ENCODE assay signal across 8 cellular contexts in genomic region chr12:56836800-56837663, GRCh38.
A peak's percentile ranks its signal among the peaks of the same experiment; 100 is the strongest.
DNase-seq lines count a peak whose midpoint lies in the region; ATAC-seq, FAIRE-seq and TF ChIP-seq lines count a peak whose summit lies in the region.

No MANE protein-coding gene starts in this region.

- no peaks in the 10 kb centered on the region for H3K36me3 Mint-ChIP-seq in GM23338 (ENCODE audit: low read depth)

- POLR2A ChIA-PET in RWPE1 (lab: Yijun Ruan, JAX; ENCODE audit: low non-redundant PET), result no interaction called here

- H3K79me2 ChIP-seq in GM23338 (replicated peaks; ENCODE audit: insufficient read depth), result no peaks in the 10 kb centered on the region

- DNase-seq in GM23338 (ENCODE audit: low spot score), result no peak
- DNase-seq in RWPE1 (ENCODE audit: low spot score), result peak; percentile 55
- peak; percentile 95 for DNase-seq in bronchial epithelial cell (ENCODE audit: low read depth)
- peak; percentile 19 to 23 for DNase-seq in stimulated activated CD4-positive, alpha-beta T cell treated with anti-CD3 and anti-CD28 coated beads, Interleukin-2, amount 100 ng/mL, for 48 hours
- DNase-seq in GM13977 (ENCODE audit: low spot score), result no peak
- DNase-seq in NCI-H510A (lab: John Stamatoyannopoulos, UW), result no peak
- no peak for DNase-seq in NCI-H1930 (lab: John Stamatoyannopoulos, UW)

- no peaks in the 10 kb centered on the region for H3K9me2 ChIP-seq in GM23338 (ENCODE audit: insufficient read depth)

- H3K27me3 ChIP-seq in GM23338 (ENCODE audit: insufficient read depth), result no peaks in the 10 kb centered on the region
- no peaks in the 10 kb centered on the region for H3K27me3 ChIP-seq in bronchial epithelial cell (ENCODE audit: control insufficient read depth, insufficient read depth, low read length)

- H3F3A ChIP-seq in GM23338 (replicated peaks; ENCODE audit: low read depth), result no peaks in the 10 kb centered on the region

- no peak overlapping the region for H3K4me3 Mint-ChIP-seq in GM23338

- CTCF ChIA-PET in RWPE1 (lab: Yijun Ruan, JAX), result interaction anchor here (1.4 kb wide), 1 partner anchor 151 kb away, joined by 3 read pairs; no protein-coding TSS in a partner anchor

- FAIRE-seq in bronchial epithelial cell (lab: Jason Lieb, UNC), result peak; percentile 43

- H3K27ac Mint-ChIP-seq in GM23338, result no peak overlapping the region

- no peak overlapping the region for H3K4me2 ChIP-seq in GM23338

- H3K36me3 ChIP-seq in GM23338 (ENCODE audit: insufficient read depth) (no peaks in the 10 kb centered on the region), bronchial epithelial cell (ENCODE audit: control insufficient read depth, insufficient read depth, low read length) (no peaks in the 10 kb centered on the region)

- no peaks in the 10 kb centered on the region for H4K20me1 ChIP-seq in GM23338 (replicated peaks; ENCODE audit: insufficient read depth)

- no peak overlapping the region for H3K27ac ChIP-seq in GM23338 (ENCODE audit: low read depth)
- H3K27ac ChIP-seq in RWPE1, result peak overlapping the region; percentile 62; the same call in 1 of the 2 replicates

- no peaks in the 10 kb centered on the region for H3K4me1 Mint-ChIP-seq in GM23338

- in situ Hi-C loops in GM13977 (cut with MboI; ENCODE audit: low pct_unique_long_range_greater_than_20kb, low sequenced_read_pairs, unreplicated experiment), result no loop called here

- TF ChIP-seq CTCF in GM23338 (conservative IDR thresholded peaks at IDR 0.05; ENCODE audit: low read depth in 2 of 2) (no peak), RWPE1 (conservative IDR thresholded peaks at IDR 0.05; ENCODE audit: low read depth) (no peak), bronchial epithelial cell (IDR thresholded peaks at IDR 0.05; ENCODE audit: insufficient read depth, low read length, severe bottlenecking) (no peak), GM13977 (IDR thresholded peaks at IDR 0.05; ENCODE audit: extremely low read depth, insufficient read depth, missing control alignments) (no peak)

- peak overlapping the region; percentile 35; the same call in 1 of the 2 replicates for H2AFZ ChIP-seq in GM23338

- no peaks in the 10 kb centered on the region for H3K4me1 ChIP-seq in GM23338 (ENCODE audit: insufficient read depth)

- ATAC-seq in GM23338 (no peak), GM21423 (IDR thresholded peaks at IDR 0.05; ENCODE audit: unreplicated experiment) (no peak)

- H3K4me3 ChIP-seq in GM23338 (no peak overlapping the region), bronchial epithelial cell (ENCODE audit: low read depth, low read length) (no peak overlapping the region)

- H3K27me3 Mint-ChIP-seq in GM23338 (ENCODE audit: insufficient read depth, low read depth, poor library complexity), result peaks cover 4% of the 10 kb centered on the region

- no peaks in the 10 kb centered on the region for H3K9me3 Mint-ChIP-seq in GM23338

TF ChIP-seq in GM23338, 12 proteins besides CTCF, POLR2A, EP300 and RAD21:
- TF ChIP-seq STAT1 (IDR thresholded peaks at IDR 0.05; ENCODE audit: unreplicated experiment) (no peak), POLR2AphosphoS5 (IDR thresholded peaks at IDR 0.05; ENCODE audit: low read depth) (no peak), CREB1 (CRISPR knock-in tag; IDR thresholded peaks at IDR 0.05; ENCODE audit: low read depth) (no peak)
- TF ChIP-seq, protein P1, sequence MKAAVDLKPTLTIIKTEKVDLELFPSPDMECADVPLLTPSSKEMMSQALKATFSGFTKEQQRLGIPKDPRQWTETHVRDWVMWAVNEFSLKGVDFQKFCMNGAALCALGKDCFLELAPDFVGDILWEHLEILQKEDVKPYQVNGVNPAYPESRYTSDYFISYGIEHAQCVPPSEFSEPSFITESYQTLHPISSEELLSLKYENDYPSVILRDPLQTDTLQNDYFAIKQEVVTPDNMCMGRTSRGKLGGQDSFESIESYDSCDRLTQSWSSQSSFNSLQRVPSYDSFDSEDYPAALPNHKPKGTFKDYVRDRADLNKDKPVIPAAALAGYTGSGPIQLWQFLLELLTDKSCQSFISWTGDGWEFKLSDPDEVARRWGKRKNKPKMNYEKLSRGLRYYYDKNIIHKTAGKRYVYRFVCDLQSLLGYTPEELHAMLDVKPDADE (IDR thresholded peaks at IDR 0.05), result no peak
- TF ChIP-seq, protein P2, sequence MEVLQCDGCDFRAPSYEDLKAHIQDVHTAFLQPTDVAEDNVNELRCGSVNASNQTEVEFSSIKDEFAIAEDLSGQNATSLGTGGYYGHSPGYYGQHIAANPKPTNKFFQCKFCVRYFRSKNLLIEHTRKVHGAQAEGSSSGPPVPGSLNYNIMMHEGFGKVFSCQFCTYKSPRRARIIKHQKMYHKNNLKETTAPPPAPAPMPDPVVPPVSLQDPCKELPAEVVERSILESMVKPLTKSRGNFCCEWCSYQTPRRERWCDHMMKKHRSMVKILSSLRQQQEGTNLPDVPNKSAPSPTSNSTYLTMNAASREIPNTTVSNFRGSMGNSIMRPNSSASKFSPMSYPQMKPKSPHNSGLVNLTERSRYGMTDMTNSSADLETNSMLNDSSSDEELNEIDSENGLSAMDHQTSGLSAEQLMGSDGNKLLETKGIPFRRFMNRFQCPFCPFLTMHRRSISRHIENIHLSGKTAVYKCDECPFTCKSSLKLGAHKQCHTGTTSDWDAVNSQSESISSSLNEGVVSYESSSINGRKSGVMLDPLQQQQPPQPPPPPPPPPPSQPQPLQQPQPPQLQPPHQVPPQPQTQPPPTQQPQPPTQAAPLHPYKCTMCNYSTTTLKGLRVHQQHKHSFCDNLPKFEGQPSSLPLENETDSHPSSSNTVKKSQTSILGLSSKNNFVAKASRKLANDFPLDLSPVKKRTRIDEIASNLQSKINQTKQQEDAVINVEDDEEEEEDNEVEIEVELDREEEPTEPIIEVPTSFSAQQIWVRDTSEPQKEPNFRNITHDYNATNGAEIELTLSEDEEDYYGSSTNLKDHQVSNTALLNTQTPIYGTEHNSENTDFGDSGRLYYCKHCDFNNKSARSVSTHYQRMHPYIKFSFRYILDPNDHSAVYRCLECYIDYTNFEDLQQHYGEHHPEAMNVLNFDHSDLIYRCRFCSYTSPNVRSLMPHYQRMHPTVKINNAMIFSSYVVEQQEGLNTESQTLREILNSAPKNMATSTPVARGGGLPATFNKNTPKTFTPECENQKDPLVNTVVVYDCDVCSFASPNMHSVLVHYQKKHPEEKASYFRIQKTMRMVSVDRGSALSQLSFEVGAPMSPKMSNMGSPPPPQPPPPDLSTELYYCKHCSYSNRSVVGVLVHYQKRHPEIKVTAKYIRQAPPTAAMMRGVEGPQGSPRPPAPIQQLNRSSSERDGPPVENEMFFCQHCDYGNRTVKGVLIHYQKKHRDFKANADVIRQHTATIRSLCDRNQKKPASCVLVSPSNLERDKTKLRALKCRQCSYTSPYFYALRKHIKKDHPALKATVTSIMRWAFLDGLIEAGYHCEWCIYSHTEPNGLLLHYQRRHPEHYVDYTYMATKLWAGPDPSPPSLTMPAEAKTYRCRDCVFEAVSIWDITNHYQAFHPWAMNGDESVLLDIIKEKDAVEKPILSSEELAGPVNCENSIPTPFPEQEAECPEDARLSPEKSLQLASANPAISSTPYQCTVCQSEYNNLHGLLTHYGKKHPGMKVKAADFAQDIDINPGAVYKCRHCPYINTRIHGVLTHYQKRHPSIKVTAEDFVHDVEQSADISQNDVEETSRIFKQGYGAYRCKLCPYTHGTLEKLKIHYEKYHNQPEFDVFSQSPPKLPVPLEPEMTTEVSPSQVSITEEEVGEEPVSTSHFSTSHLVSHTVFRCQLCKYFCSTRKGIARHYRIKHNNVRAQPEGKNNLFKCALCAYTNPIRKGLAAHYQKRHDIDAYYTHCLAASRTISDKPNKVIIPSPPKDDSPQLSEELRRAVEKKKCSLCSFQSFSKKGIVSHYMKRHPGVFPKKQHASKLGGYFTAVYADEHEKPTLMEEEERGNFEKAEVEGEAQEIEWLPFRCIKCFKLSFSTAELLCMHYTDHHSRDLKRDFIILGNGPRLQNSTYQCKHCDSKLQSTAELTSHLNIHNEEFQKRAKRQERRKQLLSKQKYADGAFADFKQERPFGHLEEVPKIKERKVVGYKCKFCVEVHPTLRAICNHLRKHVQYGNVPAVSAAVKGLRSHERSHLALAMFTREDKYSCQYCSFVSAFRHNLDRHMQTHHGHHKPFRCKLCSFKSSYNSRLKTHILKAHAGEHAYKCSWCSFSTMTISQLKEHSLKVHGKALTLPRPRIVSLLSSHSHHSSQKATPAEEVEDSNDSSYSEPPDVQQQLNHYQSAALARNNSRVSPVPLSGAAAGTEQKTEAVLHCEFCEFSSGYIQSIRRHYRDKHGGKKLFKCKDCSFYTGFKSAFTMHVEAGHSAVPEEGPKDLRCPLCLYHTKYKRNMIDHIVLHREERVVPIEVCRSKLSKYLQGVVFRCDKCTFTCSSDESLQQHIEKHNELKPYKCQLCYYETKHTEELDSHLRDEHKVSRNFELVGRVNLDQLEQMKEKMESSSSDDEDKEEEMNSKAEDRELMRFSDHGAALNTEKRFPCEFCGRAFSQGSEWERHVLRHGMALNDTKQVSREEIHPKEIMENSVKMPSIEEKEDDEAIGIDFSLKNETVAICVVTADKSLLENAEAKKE (CRISPR knock-in tag; IDR thresholded peaks at IDR 0.05), result no peak

Comparison
In these comparisons a context has a peak if more than half of its experiments do, and no peak if none do; other contexts are left out.
1. DNase-seq: peak in RWPE1 (single experiment), bronchial epithelial cell (single experiment) and stimulated activated CD4-positive, alpha-beta T cell treated with anti-CD3 and anti-CD28 coated beads, Interleukin-2, amount 100 ng/mL, for 48 hours (2 of 2); none in GM23338 (single experiment), GM13977 (single experiment), NCI-H510A (single experiment) and NCI-H1930 (0 of 2).